ENCODE assay signal across 16 cellular contexts in the genomic region with DNA sequence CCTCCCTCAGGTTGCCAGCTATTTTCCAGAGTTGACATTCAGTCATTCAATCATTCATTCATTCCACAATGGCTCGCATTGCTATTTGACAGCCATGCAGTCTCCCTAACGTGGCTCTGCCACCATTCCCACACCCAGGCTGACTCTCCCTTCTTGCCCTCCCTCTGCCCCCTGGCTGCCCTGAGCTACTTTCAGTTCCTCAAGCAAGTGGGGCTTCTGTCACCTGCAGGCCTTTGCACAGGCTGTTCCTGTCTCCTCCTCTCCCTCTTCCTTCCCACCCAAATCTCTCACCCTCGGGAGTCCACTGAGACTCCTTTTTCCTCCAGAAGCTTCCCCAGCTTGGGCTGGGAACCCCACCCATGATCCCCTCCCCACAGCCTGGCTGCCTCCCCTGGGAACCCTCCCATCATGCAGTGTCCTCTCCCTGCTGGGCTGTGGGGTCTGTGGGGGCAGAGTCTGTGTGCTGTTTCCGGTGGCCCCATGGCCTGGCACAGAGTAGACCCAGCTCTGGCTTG. TPM values are rescaled to one million over a fixed set of nuclear protein-coding genes. Genes with fewer than 3 reads are reported as not detected.
DNase-seq lines count a peak whose midpoint lies in the region; ATAC-seq and TF ChIP-seq lines count a peak whose summit lies in the region.
"Had no signal": no experiment of that assay in that cellular context is flagged by ENCODE, and none has a peak within 500 bp of the region (broad histone marks: within the 10 kb centered on the region; RNA-seq: fewer than 3 reads in every experiment).

No MANE protein-coding gene starts in this region.

- no peak for TF ChIP-seq POLR2A in transverse colon (IDR thresholded peaks at IDR 0.05)

- WGBS in transverse colon (ENCODE audit: low coverage in 1 of 2), 2 donors = 82% methylated on average over 4 of the region's 4 CpGs; no CpG with 5 or more reads in 1 of the 2 donors

- peak; percentile 57 for DNase-seq in GM19238 (ENCODE audit: insufficient read length, low spot score)
- peak; percentile 79 for DNase-seq in OCI-LY7 (ENCODE audit: low spot score)
- DNase-seq in transverse colon = peak; percentile 40
- no peak for DNase-seq in progenitor cell of endocrine pancreas (ENCODE audit: low spot score, unreplicated experiment)
- no peak for DNase-seq in stimulated activated CD4-positive, alpha-beta T cell treated with anti-CD3 and anti-CD28 coated beads, Interleukin-4, amount 100 ng/mL, for 1 hour
- no peak for DNase-seq in NCI-H2107 treated with DMSO at 0.1 percent for 48 hours (lab: John Stamatoyannopoulos, UW; ENCODE audit: unreplicated experiment)
- DNase-seq: aorta; cortex of kidney; NCI-H1105; NCI-H2227 treated with DMSO at 0.1 percent for 48 hours; stimulated activated naive CD8-positive, alpha-beta T cell treated with anti-CD3 and anti-CD28 coated beads, Interleukin-15, amount 100 ng/mL, for 72 hours; T-helper 17 cell had no signal

- ATAC-seq in HG03108 (IDR thresholded peaks at IDR 0.05; ENCODE audit: unreplicated experiment) = peak; percentile 63
- ATAC-seq: stimulated activated naive CD8-positive, alpha-beta T cell treated with anti-CD3 and anti-CD28 coated beads, Interleukin-15, amount 100 ng/mL, for 72 hours; T-helper 17 cell had no signal

- H3K27ac ChIP-seq in OCI-LY7 (ENCODE audit: low read depth, low read length, poor library complexity, severe bottlenecking) (peak overlapping the region; percentile 79), transverse colon (no peak overlapping the region)
- H3K27ac ChIP-seq: C4-2B, neural progenitor cell had no signal

- TF ChIP-seq CTCF in OCI-LY7 (conservative IDR thresholded peaks at IDR 0.05; ENCODE audit: low read length) = no peak
- TF ChIP-seq CTCF in transverse colon (IDR thresholded peaks at IDR 0.05) = no peak
- no peak for TF ChIP-seq CTCF in progenitor cell of endocrine pancreas (IDR thresholded peaks at IDR 0.05; ENCODE audit: unreplicated experiment)

- no TSS peak for BruUV-seq in OCI-LY7 (replicated peaks; lab: Mats Ljungman, UMichigan)

- H3K9me3 ChIP-seq in OCI-LY7 (ENCODE audit: low read length) = no peaks in the 10 kb centered on the region
- H3K9me3 ChIP-seq in transverse colon = no peaks in the 10 kb centered on the region

- H3K4me2 ChIP-seq in OCI-LY7 (ENCODE audit: low read length) = peak overlapping the region; percentile 87
- H3K4me2 ChIP-seq: neural progenitor cell had no signal

- H3K27me3 ChIP-seq in transverse colon = peaks cover 37% of the 10 kb centered on the region

- no peaks in the 10 kb centered on the region for H3K36me3 Mint-ChIP-seq in progenitor cell of endocrine pancreas (ENCODE audit: insufficient read depth)
- H3K36me3 Mint-ChIP-seq: neural progenitor cell had no signal

- peaks cover 25% of the 10 kb centered on the region for H3K27me3 Mint-ChIP-seq in progenitor cell of endocrine pancreas

- H3K4me1 Mint-ChIP-seq in progenitor cell of endocrine pancreas (ENCODE audit: low read depth) = peaks cover 8% of the 10 kb centered on the region

- peak overlapping the region; percentile 6; the same call in 1 of the 2 replicates for H2AFZ ChIP-seq in OCI-LY7 (ENCODE audit: low read length)
- H2AFZ ChIP-seq: neural progenitor cell had no signal

- CTCF ChIA-PET in OCI-LY7 (lab: Charles Lee; ENCODE audit: unreplicated experiment) = interaction anchor here (0.7 kb wide), 1 partner anchor 44 kb away, joined by 3 read pairs; no protein-coding TSS in a partner anchor

- no peak overlapping the region for H3K4me3 Mint-ChIP-seq in progenitor cell of endocrine pancreas (ENCODE audit: low read depth)
- H3K4me3 Mint-ChIP-seq: neural progenitor cell; stimulated activated naive CD8-positive, alpha-beta T cell treated with anti-CD3 and anti-CD28 coated beads, Interleukin-15, amount 100 ng/mL, for 72 hours; T-helper 17 cell had no signal

- POLR2A ChIA-PET in OCI-LY7 (lab: Charles Lee) = interaction anchor here (0.5 to 1.2 kb wide), 3 partner anchors 21 to 74 kb away, joined by 3 to 7 read pairs (median 4); no protein-coding TSS in a partner anchor

- peaks cover 73% of the 10 kb centered on the region for H3K79me2 ChIP-seq in OCI-LY7 (ENCODE audit: insufficient read depth, low read depth, low read length)

- H3K27ac Mint-ChIP-seq in progenitor cell of endocrine pancreas = no peak overlapping the region
- H3K27ac Mint-ChIP-seq: neural progenitor cell, T-helper 17 cell had no signal

- no peaks in the 10 kb centered on the region for H3K9me2 ChIP-seq in OCI-LY7 (ENCODE audit: insufficient read depth, low read length)

- in situ Hi-C loops in transverse colon (cut with MboI; ENCODE audit: low pct_ligation_motif_present in 1 of 4, low pct_unique_long_range_greater_than_20kb in 1 of 4, low sequenced_read_pairs in 3 of 4) = loop anchor here in 3 of 4 donors (25.0 kb wide), 1 partner anchor 144 kb away; no protein-coding TSS in a partner anchor

- no peaks in the 10 kb centered on the region for H4K20me1 ChIP-seq in OCI-LY7 (ENCODE audit: insufficient read depth, low read length)

- intact Hi-C loops in OCI-LY7 (cut with micrococcal nuclease; ENCODE audit: unreplicated experiment) = loop anchor here (1.0 to 5.0 kb wide), 2 partner anchors 17 to 324 kb away; a partner anchor contains a TSS
- intact Hi-C loops in transverse colon (cut with DNase I; ENCODE audit: low total_unique reads) = no loop called here

- no peak for TF ChIP-seq EP300 in transverse colon (IDR thresholded peaks at IDR 0.05; ENCODE audit: low read depth)

- H3K9me3 Mint-ChIP-seq in progenitor cell of endocrine pancreas (ENCODE audit: low read depth) = no peaks in the 10 kb centered on the region
- H3K9me3 Mint-ChIP-seq: neural progenitor cell; stimulated activated naive CD8-positive, alpha-beta T cell treated with anti-CD3 and anti-CD28 coated beads, Interleukin-15, amount 100 ng/mL, for 72 hours had no signal

- H3K36me3 ChIP-seq in OCI-LY7 (ENCODE audit: insufficient read depth, low read length) (peaks cover 5% of the 10 kb centered on the region), transverse colon (no peaks in the 10 kb centered on the region)
- H3K36me3 ChIP-seq: neural progenitor cell had no signal

- H3K4me1 ChIP-seq in OCI-LY7 (ENCODE audit: insufficient read depth, low read length, poor library complexity, severe bottlenecking) (peaks cover 49% of the 10 kb centered on the region), transverse colon (peaks cover 0 to 12% (median 9%) of the 10 kb centered on the region in 4 donors)

- H3K4me3 ChIP-seq in OCI-LY7 (ENCODE audit: low read depth, low read length, poor library complexity, severe bottlenecking) (peak overlapping the region; percentile 57), transverse colon (no peak overlapping the region)
- H3K4me3 ChIP-seq: neural progenitor cell had no signal

RNA-seq across cellular contexts. Expression of a gene that starts 2.6 kb away (rescaled TPM):
- total RNA-seq in OCI-LY7 (2014; rRNA removed; shearing (Covaris generic)) = 14.9 and 19.3 TPM in 2 replicates
- total RNA-seq in OCI-LY7 (2022) (70.8 and 88.4 TPM in 2 replicates), transverse colon (1 to 10 TPM in 1 of 4 donors, under 1 TPM in 1, not detected in 2; 0.27 to 1.9 TPM), progenitor cell of endocrine pancreas (0.72 and 0.89 TPM in 2 replicates)
- total RNA-seq: G401 had no signal

RNA-seq across cellular contexts. Expression of a gene that starts 42.6 kb away (rescaled TPM):
- total RNA-seq in OCI-LY7 (2014; rRNA removed; shearing (Covaris generic)) = 2,738 and 2,938 TPM in 2 replicates
- 1,615 and 1,714 TPM in 2 replicates for total RNA-seq in OCI-LY7 (2022)
- total RNA-seq in transverse colon = 1,000 to 10,000 TPM in 3 of 4 donors, 100 to 1,000 TPM in 1; 892 to 1,969 (median 1,491) TPM
- total RNA-seq in progenitor cell of endocrine pancreas = 1,118 and 1,174 TPM in 2 replicates

Comparison
In these comparisons a context has a peak if more than half of its experiments do, and no peak if none do; other contexts are left out.
1. DNase-seq: peak in GM19238 (single experiment), OCI-LY7 (single experiment) and transverse colon (single experiment); none in progenitor cell of endocrine pancreas (single experiment), stimulated activated CD4-positive, alpha-beta T cell treated with anti-CD3 and anti-CD28 coated beads, Interleukin-4, amount 100 ng/mL, for 1 hour (single experiment) and NCI-H2107 treated with DMSO at 0.1 percent for 48 hours (single experiment).